In the genomic region with DNA sequence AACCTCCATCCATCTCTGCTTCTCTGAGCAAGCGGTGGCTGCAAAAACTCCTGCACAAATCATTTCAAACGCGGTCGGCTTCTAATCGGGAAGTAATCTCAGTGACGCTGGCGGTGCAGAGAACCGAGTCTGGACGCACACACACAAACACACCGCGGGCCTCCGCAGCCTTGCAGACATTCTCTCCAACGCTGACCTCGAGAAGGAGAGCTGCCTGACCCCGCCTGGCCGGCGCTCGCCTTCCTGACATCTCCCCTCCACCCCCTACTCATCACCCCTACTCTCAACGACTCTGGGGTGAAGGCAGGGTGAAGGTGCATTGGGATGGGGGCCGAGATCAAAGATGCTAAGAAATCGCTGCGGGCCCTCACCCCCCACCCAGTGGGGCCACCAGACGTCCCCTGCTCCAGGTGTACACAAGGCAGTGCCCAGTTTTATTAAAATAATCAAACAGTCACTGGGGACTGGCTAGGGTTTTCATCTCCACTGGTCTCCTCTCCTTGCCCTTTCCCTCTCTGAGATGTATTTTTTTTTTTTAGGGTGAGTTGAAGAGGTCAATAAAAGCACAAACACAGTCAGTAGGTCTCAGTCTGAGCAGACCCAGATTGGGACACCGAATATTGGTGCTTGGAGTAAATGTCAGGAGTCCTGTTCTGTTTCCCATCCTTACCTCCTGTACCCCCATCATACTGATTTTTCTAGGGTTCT, we compare ENCODE assay signal across 19 cellular contexts. TPM values are rescaled to one million over a fixed set of nuclear protein-coding genes. Genes with fewer than 3 reads are reported as not detected.
DNase-seq lines count a peak whose midpoint lies in the region; ATAC-seq, FAIRE-seq and TF ChIP-seq lines count a peak whose summit lies in the region.
"Had no signal": no experiment of that assay in that cellular context is flagged by ENCODE, and none has a peak within 500 bp of the region (broad histone marks: within the 10 kb centered on the region; RNA-seq: fewer than 3 reads in every experiment).

No MANE protein-coding gene starts in this region.

- no peaks in the 10 kb centered on the region; a peak in 1 of 8 replicates for H3K36me3 ChIP-seq in H1 (ENCODE audit: control insufficient read depth in 2 of 4, insufficient read depth in 4 of 4, low read length in 3 of 4)
- no peaks in the 10 kb centered on the region for H3K36me3 ChIP-seq in lower lobe of right lung
- H3K36me3 ChIP-seq: ascending aorta, Peyer's patch, prostate gland had no signal

- no peak for TF ChIP-seq EP300 in H1 (IDR thresholded peaks at IDR 0.05; ENCODE audit: borderline replicate concordance in 1 of 2, low read depth in 2 of 2, low read length in 2 of 2)

- H2AFZ ChIP-seq in H1 (ENCODE audit: low read length) = no peak overlapping the region

- H3K23ac ChIP-seq in H1 (ENCODE audit: insufficient read length) = no peak overlapping the region

- in situ Hi-C loops in GM13976 (cut with MboI; ENCODE audit: low sequenced_read_pairs, unreplicated experiment) = loop anchor here (25.0 kb wide), 1 partner anchor 944 kb away; the partner anchor contains the start of gene LHX5

- TF ChIP-seq RAD21 in H1 (IDR thresholded peaks at IDR 0.05 in 1 of 2, conservative IDR thresholded peaks at IDR 0.05 in 1 of 2; ENCODE audit: low read depth in 2 of 2, low read length in 2 of 2) = no peak

- no peak overlapping the region for H3K56ac ChIP-seq in H1 (replicated peaks; ENCODE audit: insufficient read length, low read depth, low read length)

- H3K9me3 ChIP-seq in H1 (ENCODE audit: insufficient read depth in 2 of 2, low read depth in 1 of 2, low read length in 1 of 2) (no peaks in the 10 kb centered on the region; a peak in 1 of 4 replicates), lower lobe of right lung (no peaks in the 10 kb centered on the region)
- H3K9me3 ChIP-seq: ascending aorta, Peyer's patch, prostate gland had no signal

- WGBS in H1 (ENCODE audit: extremely low coverage in 1 of 2, insufficient coverage in 1 of 2, insufficient read length in 1 of 2, insufficient replicate concordance in 2 of 2, low coverage in 1 of 2, low lambda C conversion rate in 2 of 2, missing lambda C conversion rate in 1 of 2), 2 experiments = 13% methylated on average over 10 of the region's 24 CpGs; no CpG with 5 or more reads in 1 of the 2 experiments

- H3K4ac ChIP-seq in H1 (replicated peaks; ENCODE audit: insufficient read length, low read depth, low read length) = no peak overlapping the region

- peak overlapping the region in 1 of 2 experiments; percentile 72; a peak in 1 of 4 replicates for H3K4me2 ChIP-seq in H1 (ENCODE audit: insufficient read depth in 1 of 2, low read depth in 2 of 2, low read length in 2 of 2)

- no peak overlapping the region for H2BK20ac ChIP-seq in H1 (ENCODE audit: low read length)

- H3K23me2 ChIP-seq in H1 (ENCODE audit: low read depth, low read length) = no peaks in the 10 kb centered on the region

- POLR2A ChIA-PET in H1 (lab: Charles Lee; ENCODE audit: partially characterized antibody) = interaction anchor here (0.9 kb wide), 1 partner anchor 44 kb away, joined by 3 read pairs; no protein-coding TSS in a partner anchor

- FAIRE-seq in H1 (lab: Jason Lieb, UNC) (no peak), GM12892 (lab: Jason Lieb, UNC) (no peak)
- FAIRE-seq: frontal cortex, GM12878 had no signal

- peaks cover 8 to 53% (median 26%) of the 10 kb centered on the region in 4 experiments for H3K4me1 ChIP-seq in H1 (replicated peaks in 1 of 4; ENCODE audit: control insufficient read depth in 3 of 4, insufficient read depth in 4 of 4, low read length in 3 of 4)
- no peaks in the 10 kb centered on the region for H3K4me1 ChIP-seq in lower lobe of right lung
- H3K4me1 ChIP-seq: prostate gland had no signal

- peak overlapping the region; percentile 74 for H3K4me3 ChIP-seq in AG10803 (ENCODE audit: low read length)
- no peak overlapping the region for H3K4me3 ChIP-seq in H1 (ENCODE audit: extremely low read depth in 1 of 4, insufficient read depth in 2 of 4, low read depth in 3 of 4, low read length in 4 of 4)
- peak overlapping the region; percentile 60 for H3K4me3 ChIP-seq in lower lobe of right lung
- H3K4me3 ChIP-seq: GM12878, Peyer's patch had no signal

- H3K18ac ChIP-seq in H1 (ENCODE audit: extremely low read depth, low read length) = peak overlapping the region; percentile 32; the same call in 1 of the 2 replicates

- TF ChIP-seq POLR2A in H1 (IDR thresholded peaks at IDR 0.05; ENCODE audit: control extremely low read depth in 1 of 2, low read depth in 2 of 2, low read length in 2 of 2) (no peak), GM12892 (IDR thresholded peaks at IDR 0.05; ENCODE audit: low read depth, low read length) (no peak)

- H2BK15ac ChIP-seq in H1 (ENCODE audit: low read length) = no peak overlapping the region

- H2BK5ac ChIP-seq in H1 (ENCODE audit: low read depth, low read length) = no peak overlapping the region

- H4K91ac ChIP-seq in H1 (replicated peaks; ENCODE audit: insufficient read length, low read length) = no peak overlapping the region

- H3K27ac ChIP-seq in H1 (ENCODE audit: low read depth, low read length) = no peak overlapping the region
- peak overlapping the region; percentile 85 for H3K27ac ChIP-seq in lower lobe of right lung
- H3K27ac ChIP-seq: ascending aorta, Peyer's patch had no signal

- H4K20me1 ChIP-seq in H1 (replicated peaks in 1 of 2; ENCODE audit: control insufficient read depth in 1 of 2, insufficient read depth in 2 of 2, low read length in 2 of 2) = peaks cover 19 to 26% of the 10 kb centered on the region in 2 experiments

- no peak overlapping the region for H3K14ac ChIP-seq in H1 (ENCODE audit: insufficient read length)

- H3K79me1 ChIP-seq in H1 (ENCODE audit: low read depth, low read length) = no peaks in the 10 kb centered on the region

- ATAC-seq in lower lobe of right lung (no peak), HG02610 (IDR thresholded peaks at IDR 0.05; ENCODE audit: unreplicated experiment) (no peak)
- ATAC-seq: GM12878 had no signal

- DNase-seq in AG10803 (ENCODE audit: low read depth) = peak; percentile 58
- DNase-seq in GM13976 (ENCODE audit: low spot score) = peak; percentile 20
- no peak for DNase-seq in H1 (ENCODE audit: low read depth in 1 of 2, low spot score in 2 of 2)
- DNase-seq in lower lobe of right lung = no peak
- no peak for DNase-seq in GM12892 (ENCODE audit: insufficient read length)
- no peak for DNase-seq in SKM-1 (lab: John Stamatoyannopoulos, UW; ENCODE audit: unreplicated experiment)
- DNase-seq in stimulated activated CD4-positive, alpha-beta T cell treated with anti-CD3 and anti-CD28 coated beads, Interleukin-12 subunit alpha, Interleukin-12 subunit beta, amount 100 ng/mL, for 4 hours = no peak
- DNase-seq: activated CD4-positive, alpha-beta T cell treated with anti-CD3 and anti-CD28 coated beads for 4 hours; C1 segment of cervical spinal cord; KBM-7; NCI-H1436; NCI-H524; Peyer's patch; stimulated activated CD4-positive, alpha-beta T cell treated with anti-CD3 and anti-CD28 coated beads, Interleukin-4, amount 100 ng/mL, for 1 hour had no signal

- H4K5ac ChIP-seq in H1 (ENCODE audit: insufficient read length, low read depth, low read length) = no peak overlapping the region

- no peak overlapping the region for H3K9ac ChIP-seq in H1 (replicated peaks in 1 of 4; ENCODE audit: extremely low read depth in 1 of 4, low read depth in 3 of 4, low read length in 3 of 4)

- H4K8ac ChIP-seq in H1 (ENCODE audit: extremely low read depth, insufficient read depth, low read length) = no peak overlapping the region; the same call in 1 of the 2 replicates

- H2AK5ac ChIP-seq in H1 (ENCODE audit: low read depth, low read length) = no peak overlapping the region

- H2BK12ac ChIP-seq in H1 (ENCODE audit: low read depth, low read length) = peak overlapping the region; percentile 39; the same call in 1 of the 2 replicates

- H3K79me2 ChIP-seq in H1 (ENCODE audit: control insufficient read depth in 1 of 2, insufficient read depth in 2 of 2, low read length in 2 of 2) = no peaks in the 10 kb centered on the region

- peaks cover 97 to 100% (median 100%) of the 10 kb centered on the region in 4 experiments for H3K27me3 ChIP-seq in H1 (replicated peaks in 1 of 4; ENCODE audit: control insufficient read depth in 3 of 4, extremely low read depth in 1 of 4, insufficient read depth in 3 of 4, low read length in 3 of 4)
- H3K27me3 ChIP-seq in lower lobe of right lung (ENCODE audit: low read depth) = peaks cover 100% of the 10 kb centered on the region

- CTCF ChIA-PET in H1 (lab: Charles Lee; ENCODE audit: partially characterized antibody) = interaction anchor here (1.9 kb wide), 1 partner anchor 51 kb away, joined by 6 read pairs; no protein-coding TSS in a partner anchor

- TF ChIP-seq CTCF in AG10803 (conservative IDR thresholded peaks at IDR 0.05; ENCODE audit: low read length) = no peak
- no peak for TF ChIP-seq CTCF in GM13976 (IDR thresholded peaks at IDR 0.05; ENCODE audit: borderline replicate concordance, control extremely low read depth, extremely low read depth, insufficient read depth, missing control alignments)
- no peak for TF ChIP-seq CTCF in H1 (IDR thresholded peaks at IDR 0.05; ENCODE audit: control extremely low read depth in 1 of 3, insufficient read depth in 1 of 3, low read depth in 1 of 3, low read length in 3 of 3)
- TF ChIP-seq CTCF in lower lobe of right lung (IDR thresholded peaks at IDR 0.05) = no peak

- intact Hi-C loops in lower lobe of right lung (cut with DNase I) = no loop called here

- H2BK120ac ChIP-seq in H1 (replicated peaks; ENCODE audit: low read depth, low read length) = no peak overlapping the region

TF ChIP-seq in H1, 55 proteins besides CTCF, POLR2A, EP300 and RAD21:
- peak; percentile 78 for TF ChIP-seq RNF2 (IDR thresholded peaks at IDR 0.05; ENCODE audit: borderline replicate concordance, low read depth, low read length, missing control alignments, poor library complexity, severe bottlenecking)
- TF ChIP-seq SAP30 (IDR thresholded peaks at IDR 0.05; ENCODE audit: insufficient read depth, insufficient replicate concordance, low read length) = no peak
TF ChIP-seq in H1: peak in this region for 1.

RNA-seq across cellular contexts. Expression of gene TBX5, which starts 0.5 kb away (rescaled TPM):
- 0.08 TPM in 1 of 2 replicates, not detected in the other for total RNA-seq in H1 (2021; fragmentation: NEBNext Ultra II Directional; extraction: Animal tissue kit (Norgen Biotek cat#: 25700))
- 0.05 TPM in 1 of 2 replicates, not detected in the other for polyA plus RNA-seq in H1 (2011; rRNA removed)
- polyA plus RNA-seq in H1 (2011; cell fraction: cytosol; rRNA removed) = not detected
- polyA plus RNA-seq in H1 (2011; cell fraction: nucleus; rRNA removed) = not detected
- 0.13 TPM in 1 of 4 replicates, not detected in the others for polyA plus RNA-seq in H1 (2012, experiment 1 of 2)
- not detected for polyA plus RNA-seq in H1 (2012, experiment 2 of 2)
- 0.08 TPM for polyA plus RNA-seq in H1 (2013, experiment 1 of 2)
- 0.09 TPM for polyA plus RNA-seq in H1 (2013, experiment 2 of 2)
- not detected in 2 replicates for polyA minus RNA-seq in H1 (2011; rRNA and poly(A)+ RNA removed)
- polyA minus RNA-seq in H1 (2011; cell fraction: cytosol; rRNA and poly(A)+ RNA removed) = not detected
- polyA minus RNA-seq in H1 (2011; cell fraction: nucleus; rRNA and poly(A)+ RNA removed) = not detected
- total RNA-seq in lower lobe of right lung = 15.7 TPM
- not detected for polyA plus RNA-seq in GM12892 (2012; ENCODE audit: missing spikeins)
- total RNA-seq: ascending aorta, frontal cortex, GM12878, Peyer's patch had no signal

Comparison
In these comparisons a context has a peak if more than half of its experiments do, and no peak if none do; other contexts are left out.
1. DNase-seq: peak in AG10803 (single experiment) and GM13976 (single experiment); none in H1 (0 of 2), lower lobe of right lung (single experiment), GM12892 (single experiment), SKM-1 (single experiment) and stimulated activated CD4-positive, alpha-beta T cell treated with anti-CD3 and anti-CD28 coated beads, Interleukin-12 subunit alpha, Interleukin-12 subunit beta, amount 100 ng/mL, for 4 hours (single experiment).
2. H3K4me3 ChIP-seq: peak in AG10803 (single experiment) and lower lobe of right lung (single experiment); none in H1 (0 of 4).
3. RNA of gene TBX5, which starts 0.5 kb away (total RNA-seq): 15.7 TPM in lower lobe of right lung (single experiment); 0.08 TPM in H1; every median in the first group is over 10 times any median in the second.